15 cellular contexts compared by ENCODE assay signal in the genomic region with DNA sequence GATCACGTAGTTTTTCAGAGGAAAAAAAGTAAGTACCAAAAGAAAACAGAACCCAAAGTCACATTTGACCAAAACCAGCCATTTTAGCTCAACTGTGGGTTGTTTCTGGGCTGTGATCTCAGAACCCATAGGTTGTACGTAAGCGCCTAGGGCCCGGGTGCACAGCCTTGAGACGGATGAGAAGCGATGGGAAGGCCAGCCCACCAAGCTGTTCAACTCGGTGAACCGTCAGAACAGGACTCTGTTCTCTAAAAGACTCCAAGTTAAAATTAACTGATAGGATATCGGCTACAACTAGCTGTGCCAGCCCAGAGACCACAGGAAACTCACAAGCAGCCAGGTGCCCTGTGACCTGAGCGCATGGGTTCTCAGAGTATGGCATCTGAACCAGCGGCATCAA. TPM values are rescaled to one million over a fixed set of nuclear protein-coding genes. Genes with fewer than 3 reads are reported as not detected.
DNase-seq lines count a peak whose midpoint lies in the region; ATAC-seq and TF ChIP-seq lines count a peak whose summit lies in the region.
"Had no signal": no experiment of that assay in that cellular context is flagged by ENCODE, and none has a peak within 500 bp of the region (broad histone marks: within the 10 kb centered on the region; RNA-seq: fewer than 3 reads in every experiment).

No MANE protein-coding gene starts in this region.

- POLR2A ChIA-PET in RWPE1 (lab: Yijun Ruan, JAX; ENCODE audit: low non-redundant PET), result interaction anchor here (0.5 kb wide), 1 partner anchor 375 kb away, joined by 7 read pairs; no protein-coding TSS in a partner anchor

- no peaks in the 10 kb centered on the region for H3K27me3 Mint-ChIP-seq in activated naive CD4-positive, alpha-beta T cell treated with anti-CD3 and anti-CD28 coated beads, Interleukin-2, amount 10 ng/mL, durations not matched to agents 7 days and 5 days
- H3K27me3 Mint-ChIP-seq: CD4-positive, CD25-positive, alpha-beta regulatory T cell had no signal

- TF ChIP-seq CTCF in RWPE1 (conservative IDR thresholded peaks at IDR 0.05; ENCODE audit: low read depth), result no peak
- no peak for TF ChIP-seq CTCF in esophagus muscularis mucosa (IDR thresholded peaks at IDR 0.05)
- TF ChIP-seq CTCF in upper lobe of right lung (IDR thresholded peaks at IDR 0.05), result no peak

- DNase-seq in activated naive CD4-positive, alpha-beta T cell treated with anti-CD3 and anti-CD28 coated beads, Interleukin-2, amount 50 U/mL, for 72 hours (ENCODE audit: low spot score in 2 of 2), result no peak
- no peak for DNase-seq in activated naive CD4-positive, alpha-beta T cell treated with anti-CD3 and anti-CD28 coated beads, Interleukin-2, amount 10 ng/mL, durations not matched to agents 7 days and 5 days
- no peak for DNase-seq in RWPE1 (ENCODE audit: low spot score)
- no peak for DNase-seq in esophagus muscularis mucosa (ENCODE audit: extremely low spot score)
- peak; percentile 25 for DNase-seq in upper lobe of right lung
- no peak for DNase-seq in globus pallidus (ENCODE audit: low spot score)
- DNase-seq in erythroblast (lab: John Stamatoyannopoulos, UW), result no peak
- DNase-seq: Calu3; CD4-positive, CD25-positive, alpha-beta regulatory T cell; MV-4-11; NCI-H1417 treated with DMSO at 0.1 percent for 48 hours; NCI-H2029 treated with DMSO at 0.1 percent for 48 hours; NCI-H510A treated with DMSO at 0.1 percent for 48 hours; Peyer's patch had no signal

- CTCF ChIA-PET in activated naive CD4-positive, alpha-beta T cell treated with anti-CD3 and anti-CD28 coated beads, Interleukin-2, amount 10 ng/mL, durations not matched to agents 7 days and 5 days (lab: Charles Lee), result interaction anchor here (1.6 kb wide), 1 partner anchor 21 kb away, joined by 5 read pairs; no protein-coding TSS in a partner anchor
- CTCF ChIA-PET in RWPE1 (lab: Yijun Ruan, JAX), result no interaction called here

- no peak for TF ChIP-seq POLR2A in esophagus muscularis mucosa (IDR thresholded peaks at IDR 0.05; ENCODE audit: low read depth)
- no peak for TF ChIP-seq POLR2A in erythroblast (IDR thresholded peaks at IDR 0.05; ENCODE audit: low read length)

- H3K4me3 ChIP-seq in esophagus muscularis mucosa, result no peak overlapping the region
- no peak overlapping the region for H3K4me3 ChIP-seq in upper lobe of right lung
- H3K4me3 ChIP-seq: Peyer's patch had no signal

- H3K9me3 Mint-ChIP-seq in activated naive CD4-positive, alpha-beta T cell treated with anti-CD3 and anti-CD28 coated beads, Interleukin-2, amount 50 U/mL, for 72 hours, result no peaks in the 10 kb centered on the region
- H3K9me3 Mint-ChIP-seq in activated naive CD4-positive, alpha-beta T cell treated with anti-CD3 and anti-CD28 coated beads, Interleukin-2, amount 10 ng/mL, durations not matched to agents 7 days and 5 days, result no peaks in the 10 kb centered on the region
- H3K9me3 Mint-ChIP-seq: CD4-positive, CD25-positive, alpha-beta regulatory T cell had no signal

- peaks cover 26 to 27% of the 10 kb centered on the region in 2 donors for H3K36me3 Mint-ChIP-seq in activated naive CD4-positive, alpha-beta T cell treated with anti-CD3 and anti-CD28 coated beads, Interleukin-2, amount 50 U/mL, for 72 hours
- peaks cover 75% of the 10 kb centered on the region for H3K36me3 Mint-ChIP-seq in activated naive CD4-positive, alpha-beta T cell treated with anti-CD3 and anti-CD28 coated beads, Interleukin-2, amount 10 ng/mL, durations not matched to agents 7 days and 5 days

- H3K4me1 Mint-ChIP-seq in activated naive CD4-positive, alpha-beta T cell treated with anti-CD3 and anti-CD28 coated beads, Interleukin-2, amount 10 ng/mL, durations not matched to agents 7 days and 5 days, result no peaks in the 10 kb centered on the region

- no peak for TF ChIP-seq EP300 in esophagus muscularis mucosa (IDR thresholded peaks at IDR 0.05)

- H3K27ac ChIP-seq in RWPE1, result peak overlapping the region; percentile 28
- H3K27ac ChIP-seq in esophagus muscularis mucosa (replicated peaks in 1 of 4), result peak overlapping the region in 3 of 4 donors; percentile 10 to 76 (median 73)
- no peak overlapping the region for H3K27ac ChIP-seq in upper lobe of right lung
- H3K27ac ChIP-seq: Peyer's patch had no signal

- ATAC-seq in activated naive CD4-positive, alpha-beta T cell treated with anti-CD3 and anti-CD28 coated beads, Interleukin-2, amount 50 U/mL, for 72 hours, result no peak
- ATAC-seq in upper lobe of right lung, result no peak
- ATAC-seq: HCT116 had no signal

- peaks cover 72 to 100% (median 96%) of the 10 kb centered on the region in 4 donors for H3K36me3 ChIP-seq in esophagus muscularis mucosa
- H3K36me3 ChIP-seq in upper lobe of right lung, result peaks cover 100% of the 10 kb centered on the region

- intact Hi-C loops in esophagus muscularis mucosa (cut with DNase I) (no loop called here), upper lobe of right lung (cut with DNase I) (no loop called here)

- H3K4me3 Mint-ChIP-seq in activated naive CD4-positive, alpha-beta T cell treated with anti-CD3 and anti-CD28 coated beads, Interleukin-2, amount 10 ng/mL, durations not matched to agents 7 days and 5 days, result no peak overlapping the region
- H3K4me3 Mint-ChIP-seq: CD4-positive, CD25-positive, alpha-beta regulatory T cell had no signal

- H3K4me1 ChIP-seq in esophagus muscularis mucosa, result peaks cover 11 to 65% (median 48%) of the 10 kb centered on the region in 4 donors
- no peaks in the 10 kb centered on the region for H3K4me1 ChIP-seq in upper lobe of right lung
- H3K4me1 ChIP-seq: Peyer's patch had no signal

- H3K27me3 ChIP-seq in esophagus muscularis mucosa, result no peaks in the 10 kb centered on the region
- no peaks in the 10 kb centered on the region for H3K27me3 ChIP-seq in upper lobe of right lung
- H3K27me3 ChIP-seq: Peyer's patch had no signal

- peak overlapping the region; percentile 29 to 66 for H3K27ac Mint-ChIP-seq in activated naive CD4-positive, alpha-beta T cell treated with anti-CD3 and anti-CD28 coated beads, Interleukin-2, amount 50 U/mL, for 72 hours
- no peak overlapping the region for H3K27ac Mint-ChIP-seq in activated naive CD4-positive, alpha-beta T cell treated with anti-CD3 and anti-CD28 coated beads, Interleukin-2, amount 10 ng/mL, durations not matched to agents 7 days and 5 days

- 90% methylated on average over 10 of the region's 11 CpGs for WGBS in esophagus muscularis mucosa

- H3K9me3 ChIP-seq in esophagus muscularis mucosa, result no peaks in the 10 kb centered on the region
- H3K9me3 ChIP-seq in upper lobe of right lung, result no peaks in the 10 kb centered on the region
- H3K9me3 ChIP-seq: Peyer's patch had no signal

RNA-seq across cellular contexts. Expression of gene USP22, which starts 28.3 kb away (rescaled TPM):
- total RNA-seq in activated naive CD4-positive, alpha-beta T cell treated with anti-CD3 and anti-CD28 coated beads, Interleukin-2, amount 50 U/mL, for 72 hours, result 100 to 1,000 TPM; 146 to 180 TPM
- total RNA-seq in esophagus muscularis mucosa, result 100 to 1,000 TPM in 2 of 4 donors, 10 to 100 TPM in 2; 78.5 to 135 (median 112) TPM
- 160 TPM for total RNA-seq in upper lobe of right lung
